8 cellular contexts compared by ENCODE assay signal in the genomic region with DNA sequence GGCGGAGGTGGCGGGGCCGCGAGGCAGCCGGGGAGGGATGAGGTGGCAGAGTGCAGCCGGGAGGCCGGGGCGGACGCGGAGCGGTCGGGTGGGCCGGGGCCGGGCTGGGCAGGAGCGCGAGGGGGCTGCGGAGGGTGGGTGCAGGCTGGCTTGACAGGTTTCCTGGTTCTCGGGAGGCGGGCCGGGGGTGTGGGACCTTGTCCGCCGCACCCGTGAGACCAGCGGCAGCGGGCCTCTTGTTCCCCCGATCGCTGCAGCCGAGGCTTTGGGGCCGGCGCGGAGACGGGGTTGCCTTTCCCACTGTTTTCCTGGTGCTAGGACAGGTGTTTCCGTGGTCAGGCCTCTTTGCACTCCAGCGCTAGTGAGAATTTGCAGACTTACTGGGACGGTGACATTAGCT. TPM values are rescaled to one million over a fixed set of nuclear protein-coding genes. Genes with fewer than 3 reads are reported as not detected.
A peak's percentile ranks its signal among the peaks of the same experiment; 100 is the strongest.
DNase-seq lines count a peak whose midpoint lies in the region; ATAC-seq, FAIRE-seq and TF ChIP-seq lines count a peak whose summit lies in the region.
"Not testable (repeated sequence)": the region's sequence is repeated elsewhere in the genome, so short reads cannot be mapped to it uniquely, and the experiment has no call there.

No MANE protein-coding gene starts in this region.

- not testable (repeated sequence) for H3K27me3 ChIP-seq in foreskin keratinocyte; naive thymus-derived CD4-positive, alpha-beta T cell (ENCODE audit: control insufficient read depth in 2 of 2, insufficient read depth in 2 of 2, low read length in 2 of 2)

- intact Hi-C loops in naive thymus-derived CD4-positive, alpha-beta T cell (cut with micrococcal nuclease): loop anchor here (1.0 to 10.0 kb wide), 18 partner anchors 32 to 1959 kb away; a partner anchor contains a TSS

- not testable (repeated sequence) for H3K36me3 Mint-ChIP-seq in activated naive CD8-positive, alpha-beta T cell; naive thymus-derived CD4-positive, alpha-beta T cell

- not testable (repeated sequence) for H3K27ac ChIP-seq in foreskin keratinocyte
- peak overlapping the region; percentile 66 for H3K27ac ChIP-seq in naive thymus-derived CD4-positive, alpha-beta T cell (ENCODE audit: low read depth, low read length)

- not testable (repeated sequence) for H3K27me3 Mint-ChIP-seq in activated naive CD8-positive, alpha-beta T cell; naive thymus-derived CD4-positive, alpha-beta T cell

- H3K27ac Mint-ChIP-seq in activated naive CD8-positive, alpha-beta T cell: peak overlapping the region; percentile 75
- peak overlapping the region; percentile 23 to 93 (median 82) for H3K27ac Mint-ChIP-seq in naive thymus-derived CD4-positive, alpha-beta T cell

- peak overlapping the region; percentile 34 for H3K4me3 ChIP-seq in naive thymus-derived CD4-positive, alpha-beta T cell (ENCODE audit: low read length)

- CTCF ChIA-PET in naive thymus-derived CD4-positive, alpha-beta T cell (lab: Charles Lee): not testable (repeated sequence)

- POLR2A ChIA-PET in naive thymus-derived CD4-positive, alpha-beta T cell (lab: Charles Lee): interaction anchor here (0.6 to 1.7 kb wide), 3 partner anchors 136 to 732 kb away, joined by 3 to 10 read pairs (median 4); a partner anchor contains a TSS

- ATAC-seq in foreskin keratinocyte: peak; percentile 21
- ATAC-seq in naive thymus-derived CD4-positive, alpha-beta T cell: not testable (repeated sequence)

- H3K9me3 ChIP-seq in naive thymus-derived CD4-positive, alpha-beta T cell (ENCODE audit: control insufficient read depth in 2 of 3, low read length in 3 of 3): not testable (repeated sequence)

- not testable (repeated sequence) for H3K4me1 ChIP-seq in foreskin keratinocyte; naive thymus-derived CD4-positive, alpha-beta T cell (ENCODE audit: control insufficient read depth in 2 of 2, insufficient read depth in 2 of 2, low read length in 2 of 2)

- not testable (repeated sequence) for FAIRE-seq in H54 (lab: Jason Lieb, UNC)

- peak overlapping the region; percentile 88 for H3K4me3 Mint-ChIP-seq in activated naive CD8-positive, alpha-beta T cell
- H3K4me3 Mint-ChIP-seq in naive thymus-derived CD4-positive, alpha-beta T cell: peak overlapping the region; percentile 81 to 94 (median 86)

- H3K4me1 Mint-ChIP-seq in activated naive CD8-positive, alpha-beta T cell (ENCODE audit: low read depth): peaks cover 18% of the 10 kb centered on the region
- H3K4me1 Mint-ChIP-seq in naive thymus-derived CD4-positive, alpha-beta T cell: peaks cover 7 to 18% (median 15%) of the 10 kb centered on the region in 7 donors

- not testable (repeated sequence) for H3K9me3 Mint-ChIP-seq in activated naive CD8-positive, alpha-beta T cell (ENCODE audit: low read depth); naive thymus-derived CD4-positive, alpha-beta T cell

- in situ Hi-C loops in KBM-7 (cut with MboI; ENCODE audit: low pct_unique_long_range_greater_than_20kb, low sequenced_read_pairs); SK-MEL-5 (cut with HindIII; ENCODE audit: low pct_unique_long_range_greater_than_20kb, low sequenced_read_pairs): not testable (repeated sequence)

- DNase-seq in DMS79 treated with DMSO at 0.1 percent for 48 hours (lab: John Stamatoyannopoulos, UW) (peak; percentile 44), H54 (ENCODE audit: insufficient read length, low spot score) (peak; percentile 9), KBM-7 (peak; percentile 59), SK-MEL-5 (ENCODE audit: low read depth, low spot score) (peak; percentile 24), foreskin keratinocyte (peak in 1 of 2 donors; percentile 33)
- peak in 8 of 9 donors; percentile 14 to 53 (median 18) for DNase-seq in naive thymus-derived CD4-positive, alpha-beta T cell
- peak; percentile 3 for DNase-seq in stimulated activated naive CD4-positive, alpha-beta T cell treated with Interleukin-2 at 50 U/mL for 16 hours (lab: John Stamatoyannopoulos, UW)

- not testable (repeated sequence) for H3K36me3 ChIP-seq in naive thymus-derived CD4-positive, alpha-beta T cell (ENCODE audit: control insufficient read depth in 2 of 3, insufficient read depth in 3 of 3, low read length in 3 of 3)

- not testable (repeated sequence) for TF ChIP-seq POLR2A in H54 (IDR thresholded peaks at IDR 0.05; ENCODE audit: low read depth, low read length)

- TF ChIP-seq CTCF in foreskin keratinocyte (conservative IDR thresholded peaks at IDR 0.05): not testable (repeated sequence)

RNA-seq across cellular contexts. Expression of a gene that starts 32.3 kb away (rescaled TPM):
- total RNA-seq in SK-MEL-5 (2014; rRNA removed; shearing (Covaris generic)): 1.8 and 2.1 TPM in 2 replicates
- 0.24 and 1.1 TPM in 2 replicates for polyA plus RNA-seq in SK-MEL-5 (2015; cell fraction: cytosol; rRNA removed)
- 7.1 and 11.5 TPM in 2 replicates for polyA plus RNA-seq in SK-MEL-5 (2015; cell fraction: nucleus; rRNA removed)
- total RNA-seq in foreskin keratinocyte: 1.7 and 2.2 TPM in 2 replicates
- 0.44 and 0.64 TPM in 2 replicates for polyA plus RNA-seq in foreskin keratinocyte
- total RNA-seq in naive thymus-derived CD4-positive, alpha-beta T cell: 10 to 100 TPM; 12.2 to 22.9 (median 14.9) TPM
- polyA plus RNA-seq in naive thymus-derived CD4-positive, alpha-beta T cell: 10 to 100 TPM in 1 of 2 donors, 1 to 10 TPM in 1; 7.9 to 10.4 TPM

RNA-seq across cellular contexts. Expression of a gene that starts 47.9 kb away (rescaled TPM):
- 0.11 and 0.16 TPM in 2 replicates for total RNA-seq in SK-MEL-5 (2014; rRNA removed; shearing (Covaris generic))
- polyA plus RNA-seq in SK-MEL-5 (2015; cell fraction: cytosol; rRNA removed): 0.02 and 0.32 TPM in 2 replicates
- polyA plus RNA-seq in SK-MEL-5 (2015; cell fraction: nucleus; rRNA removed): 1.0 and 1.6 TPM in 2 replicates
- total RNA-seq in foreskin keratinocyte: 0.78 and 0.92 TPM in 2 replicates
- polyA plus RNA-seq in foreskin keratinocyte: 0.13 and 0.19 TPM in 2 replicates
- 1 to 10 TPM; 2.4 to 6.0 (median 4.4) TPM for total RNA-seq in naive thymus-derived CD4-positive, alpha-beta T cell
- 1 to 10 TPM in 1 of 2 donors, under 1 TPM in 1; 0.71 to 1.1 TPM for polyA plus RNA-seq in naive thymus-derived CD4-positive, alpha-beta T cell
